25 cellular contexts compared by ENCODE assay signal in genomic region chr10:54983255-54983654, GRCh38.
DNase-seq lines count a peak whose midpoint lies in the region; ATAC-seq and TF ChIP-seq lines count a peak whose summit lies in the region.
"Had no signal": no experiment of that assay in that cellular context is flagged by ENCODE, and none has a peak within 500 bp of the region (broad histone marks: within the 10 kb centered on the region; RNA-seq: fewer than 3 reads in every experiment).

No MANE protein-coding gene starts in this region.

- no TSS peak for BruUV-seq in PC-3 (replicated peaks; lab: Mats Ljungman, UMichigan)

- POLR2A ChIA-PET in PC-3 (lab: Charles Lee; ENCODE audit: unreplicated experiment): interaction anchor here (0.6 to 0.7 kb wide), 2 partner anchors 653 to 754 kb away, joined by 3 read pairs; no protein-coding TSS in a partner anchor

- no peaks in the 10 kb centered on the region for H3K36me3 ChIP-seq in PC-3 (ENCODE audit: low read depth, low read length)
- no peaks in the 10 kb centered on the region for H3K36me3 ChIP-seq in fibroblast of lung (ENCODE audit: control insufficient read depth, insufficient read depth, low read length)
- H3K36me3 ChIP-seq: BLaER1, HAP-1 had no signal

- DNase-seq in PC-3 (peak; percentile 35), astrocyte of the spinal cord (ENCODE audit: low read depth, low spot score) (peak; percentile 5), fibroblast of lung (ENCODE audit: low read depth in 2 of 2) (peak; percentile 4 to 19), renal cortical epithelial cell (ENCODE audit: low read depth) (peak; percentile 58), GM19238 (ENCODE audit: insufficient read length, low spot score) (no peak), HK-2 (ENCODE audit: unreplicated experiment) (no peak)
- DNase-seq in activated naive CD8-positive, alpha-beta T cell treated with anti-CD3 and anti-CD28 coated beads for 36 hours: no peak
- DNase-seq: CD4-positive, CD25-positive, alpha-beta regulatory T cell; DMS153; GOT3; HFFc6; MM.1S; NCI-H1417; NCI-H1694; NCI-H2029 treated with DMSO at 0.1 percent for 48 hours; NCI-H446 treated with DMSO at 0.1 percent for 48 hours; NCI-H526; NCI-H82; NK-92 treated with Interleukin-12 subunit alpha and Interleukin-12 subunit beta, amount 100 ng/mL, for 24 hours; SHP77 treated with DMSO at 0.1 percent for 48 hours had no signal

- TF ChIP-seq CTCF in PC-3 (conservative IDR thresholded peaks at IDR 0.05; ENCODE audit: low read depth, low read length): no peak
- no peak for TF ChIP-seq CTCF in astrocyte of the spinal cord (IDR thresholded peaks at IDR 0.05; ENCODE audit: low read depth, low read length)
- TF ChIP-seq CTCF in fibroblast of lung (conservative IDR thresholded peaks at IDR 0.05 in 1 of 2, IDR thresholded peaks at IDR 0.05 in 1 of 2; ENCODE audit: low read depth in 1 of 2, low read length in 2 of 2): no peak

- in situ Hi-C loops in astrocyte of the spinal cord (cut with HindIII; ENCODE audit: low sequenced_read_pairs): no loop called here

- no peaks in the 10 kb centered on the region for H3F3A ChIP-seq in PC-3 (ENCODE audit: low read length, unreplicated experiment)

- peaks cover 10% of the 10 kb centered on the region for H3K9me3 Mint-ChIP-seq in activated naive CD8-positive, alpha-beta T cell treated with anti-CD3 and anti-CD28 coated beads for 36 hours

- intact Hi-C loops in PC-3 (cut with micrococcal nuclease): loop anchor here (10.0 kb wide), 1 partner anchor 432 kb away; no protein-coding TSS in a partner anchor

- H3K9me2 ChIP-seq in PC-3 (replicated peaks; ENCODE audit: low read length): no peaks in the 10 kb centered on the region

- H4K20me1 ChIP-seq in PC-3 (ENCODE audit: low read length): no peaks in the 10 kb centered on the region
- H4K20me1 ChIP-seq in fibroblast of lung (ENCODE audit: control insufficient read depth, extremely low read depth, insufficient read depth, low read length): no peaks in the 10 kb centered on the region
- H4K20me1 ChIP-seq: BLaER1 had no signal

- CTCF ChIA-PET in PC-3 (lab: Charles Lee): no interaction called here

- H3K27me3 Mint-ChIP-seq in activated naive CD8-positive, alpha-beta T cell treated with anti-CD3 and anti-CD28 coated beads for 36 hours: no peaks in the 10 kb centered on the region
- H3K27me3 Mint-ChIP-seq: CD4-positive, CD25-positive, alpha-beta regulatory T cell; IgD-negative memory B cell had no signal

- H3K27ac Mint-ChIP-seq in activated naive CD8-positive, alpha-beta T cell treated with anti-CD3 and anti-CD28 coated beads for 36 hours: no peak overlapping the region
- H3K27ac Mint-ChIP-seq: CD4-positive, CD25-positive, alpha-beta regulatory T cell; HFFc6; IgD-negative memory B cell had no signal

- peak; percentile 57 for ATAC-seq in PC-3

- H3K4me1 ChIP-seq in PC-3 (ENCODE audit: insufficient read depth, low read length) (no peaks in the 10 kb centered on the region), fibroblast of lung (ENCODE audit: control insufficient read depth, extremely low read depth, insufficient read depth, low read length) (no peaks in the 10 kb centered on the region)
- H3K4me1 ChIP-seq: BLaER1, HAP-1 had no signal

- H3K4me3 Mint-ChIP-seq in activated naive CD8-positive, alpha-beta T cell treated with anti-CD3 and anti-CD28 coated beads for 36 hours: no peak overlapping the region
- H3K4me3 Mint-ChIP-seq: CD4-positive, CD25-positive, alpha-beta regulatory T cell; HFFc6; IgD-negative memory B cell had no signal

- no peaks in the 10 kb centered on the region for H3K36me3 Mint-ChIP-seq in activated naive CD8-positive, alpha-beta T cell treated with anti-CD3 and anti-CD28 coated beads for 36 hours
- H3K36me3 Mint-ChIP-seq: CD4-positive, CD25-positive, alpha-beta regulatory T cell had no signal

- H3K9me3 ChIP-seq in PC-3 (ENCODE audit: low read length) (no peaks in the 10 kb centered on the region), fibroblast of lung (ENCODE audit: control insufficient read depth, insufficient read depth, low read depth, low read length) (no peaks in the 10 kb centered on the region)
- H3K9me3 ChIP-seq: BLaER1, HAP-1 had no signal

- no peaks in the 10 kb centered on the region for H3K27me3 ChIP-seq in PC-3 (ENCODE audit: low read length)
- no peaks in the 10 kb centered on the region for H3K27me3 ChIP-seq in fibroblast of lung (ENCODE audit: control insufficient read depth, insufficient read depth, low read length)
- H3K27me3 ChIP-seq: BLaER1 had no signal

- no peaks in the 10 kb centered on the region for H3K4me1 Mint-ChIP-seq in activated naive CD8-positive, alpha-beta T cell treated with anti-CD3 and anti-CD28 coated beads for 36 hours
- H3K4me1 Mint-ChIP-seq: CD4-positive, CD25-positive, alpha-beta regulatory T cell; IgD-negative memory B cell had no signal

- H3K79me2 ChIP-seq in PC-3 (ENCODE audit: low read length): no peaks in the 10 kb centered on the region
- H3K79me2 ChIP-seq in fibroblast of lung (ENCODE audit: control insufficient read depth, insufficient read depth, low read length): no peaks in the 10 kb centered on the region

- H2AFZ ChIP-seq in PC-3 (ENCODE audit: low read length) (no peak overlapping the region), fibroblast of lung (ENCODE audit: low read length) (no peak overlapping the region)

- H3K9ac ChIP-seq in PC-3 (ENCODE audit: low read length): no peak overlapping the region
- H3K9ac ChIP-seq in fibroblast of lung (ENCODE audit: insufficient read depth, low read length): no peak overlapping the region
- H3K9ac ChIP-seq: BLaER1, KMS-11 had no signal

- no peak overlapping the region for H3K4me2 ChIP-seq in PC-3 (ENCODE audit: low read length)
- H3K4me2 ChIP-seq in fibroblast of lung (ENCODE audit: extremely low read depth, insufficient read depth, low read length): no peak overlapping the region
- H3K4me2 ChIP-seq: BLaER1, KMS-11 had no signal

- H3K27ac ChIP-seq in PC-3 (ENCODE audit: low read length) (no peak overlapping the region), fibroblast of lung (ENCODE audit: insufficient read depth, low read length) (no peak overlapping the region)
- H3K27ac ChIP-seq: BLaER1, KMS-11, RWPE1 had no signal

- H3K4me3 ChIP-seq in PC-3 (ENCODE audit: low read length) (no peak overlapping the region), astrocyte of the spinal cord (ENCODE audit: low read depth, low read length) (no peak overlapping the region), fibroblast of lung (replicated peaks in 1 of 4; ENCODE audit: control extremely low read depth in 1 of 4, insufficient read depth in 1 of 4, low read depth in 3 of 4, low read length in 4 of 4) (no peak overlapping the region)
- H3K4me3 ChIP-seq: BLaER1, HAP-1 had no signal

Comparison
In these comparisons a context has a peak if more than half of its experiments do, and no peak if none do; other contexts are left out.
1. DNase-seq: peak in PC-3 (single experiment), astrocyte of the spinal cord (single experiment), fibroblast of lung (2 of 2) and renal cortical epithelial cell (single experiment); none in GM19238 (single experiment), HK-2 (single experiment) and activated naive CD8-positive, alpha-beta T cell treated with anti-CD3 and anti-CD28 coated beads for 36 hours (single experiment).